12 cellular contexts compared by ENCODE assay signal in the genomic region with DNA sequence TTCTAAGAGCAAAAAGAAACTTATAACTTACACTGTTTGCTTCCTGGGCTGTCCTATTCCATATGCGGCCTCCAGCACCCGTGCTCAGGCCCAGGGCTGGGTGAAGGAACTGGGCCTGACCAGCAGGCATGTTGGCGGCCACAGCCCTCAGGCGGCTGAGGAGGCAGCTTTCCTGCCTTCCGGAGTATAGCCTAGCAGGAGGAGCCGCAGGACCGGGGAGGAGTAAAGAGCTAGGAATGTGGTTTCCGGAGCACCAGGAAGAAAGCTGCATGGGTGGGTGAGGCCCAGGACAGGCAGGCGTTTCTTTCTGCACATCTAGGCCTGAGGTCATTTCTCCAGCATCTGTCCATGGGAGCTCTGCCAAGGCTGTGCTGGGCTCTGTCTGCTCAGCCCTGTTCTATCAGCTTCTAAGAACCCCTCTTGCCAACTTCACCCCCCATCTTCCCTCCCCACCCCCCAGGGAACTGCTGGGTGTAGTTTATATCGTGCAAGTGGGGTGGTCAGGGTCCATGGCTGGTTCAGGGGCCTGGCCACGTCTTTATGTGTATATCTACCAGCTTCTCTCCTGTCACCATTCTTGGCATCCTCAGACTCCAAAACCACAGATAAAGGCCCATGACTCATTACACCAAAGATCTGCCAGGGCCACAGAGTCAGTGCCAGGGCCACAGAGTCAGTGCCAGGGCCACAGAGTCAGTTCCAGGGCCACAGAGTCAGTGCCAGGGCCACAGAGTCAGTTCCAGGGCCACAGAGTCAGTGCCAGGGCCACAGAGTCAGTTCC. TPM values are rescaled to one million over a fixed set of nuclear protein-coding genes. Genes with fewer than 3 reads are reported as not detected.
A peak's percentile ranks its signal among the peaks of the same experiment; 100 is the strongest.
DNase-seq lines count a peak whose midpoint lies in the region; ATAC-seq and TF ChIP-seq lines count a peak whose summit lies in the region.
"Had no signal": no experiment of that assay in that cellular context is flagged by ENCODE, and none has a peak within 500 bp of the region (broad histone marks: within the 10 kb centered on the region; RNA-seq: fewer than 3 reads in every experiment).

No MANE protein-coding gene starts in this region.

- TF ChIP-seq POLR2A in esophagus squamous epithelium (IDR thresholded peaks at IDR 0.05) (no peak), erythroblast (IDR thresholded peaks at IDR 0.05; ENCODE audit: low read length) (no peak)

- H3K27me3 ChIP-seq in AG04450 (ENCODE audit: control insufficient read depth, insufficient read depth, low read length), result no peaks in the 10 kb centered on the region
- no peaks in the 10 kb centered on the region for H3K27me3 ChIP-seq in PC-9 (ENCODE audit: insufficient read depth, low read depth)
- H3K27me3 ChIP-seq in esophagus squamous epithelium, result peaks cover 0 to 9% (median 0%) of the 10 kb centered on the region in 4 donors
- no peaks in the 10 kb centered on the region for H3K27me3 ChIP-seq in mucosa of stomach (ENCODE audit: control insufficient read depth, insufficient read depth, low read length)

- no peaks in the 10 kb centered on the region for H3K36me3 ChIP-seq in PC-9 (ENCODE audit: low read depth)
- no peaks in the 10 kb centered on the region for H3K36me3 ChIP-seq in esophagus squamous epithelium
- H3K36me3 ChIP-seq in mucosa of stomach (ENCODE audit: control insufficient read depth, insufficient read depth, low read length), result no peaks in the 10 kb centered on the region

- WGBS in esophagus squamous epithelium, 2 donors, result 22 to 34% methylated on average over 9 to 10 of the region's 11 CpGs

- H3K79me2 ChIP-seq in PC-9 (ENCODE audit: low read depth), result peaks cover 8% of the 10 kb centered on the region

- CTCF ChIA-PET in AG04450 (lab: Charles Lee) (interaction anchor here (0.9 to 1.4 kb wide), 4 partner anchors 15 to 534 kb away, joined by 3 to 6 read pairs (median 4); no protein-coding TSS in a partner anchor), PC-9 (lab: Charles Lee) (interaction anchor here (0.7 kb wide), 1 partner anchor 212 kb away, joined by 3 read pairs; no protein-coding TSS in a partner anchor)

- H3K9me3 ChIP-seq in AG04450 (ENCODE audit: control insufficient read depth, insufficient read depth, low read length), result no peaks in the 10 kb centered on the region; the same call in 1 of the 2 replicates
- no peaks in the 10 kb centered on the region for H3K9me3 ChIP-seq in PC-9 (ENCODE audit: insufficient read depth, low read depth)
- H3K9me3 ChIP-seq in esophagus squamous epithelium, result no peaks in the 10 kb centered on the region
- no peaks in the 10 kb centered on the region for H3K9me3 ChIP-seq in mucosa of stomach (ENCODE audit: control insufficient read depth, low read length)

- no peaks in the 10 kb centered on the region for H3K36me3 Mint-ChIP-seq in activated naive CD4-positive, alpha-beta T cell treated with anti-CD3 and anti-CD28 coated beads, Interleukin-2, amount 50 U/mL, for 72 hours
- H3K36me3 Mint-ChIP-seq: activated CD8-positive, alpha-beta memory T cell treated with anti-CD3 and anti-CD28 coated beads, Interleukin-2, amount 10 ng/mL, durations not matched to agents 7 days and 5 days; stimulated activated memory B cell treated with anti-CD40 and anti-IgM and Interleukin-4, amounts not matched to agents 10 μg/mL and 1 μg/mL and 100 μg/mL, for 72 hours had no signal

- DNase-seq in AG04450 (ENCODE audit: low read depth, low spot score) (peak; percentile 72), PC-9 (peak; percentile 86 to 91), esophagus squamous epithelium (lab: John Stamatoyannopoulos, UW) (no peak), erythroblast (lab: John Stamatoyannopoulos, UW) (no peak), NCI-H345 (lab: John Stamatoyannopoulos, UW) (no peak)
- no peak for DNase-seq in activated naive CD4-positive, alpha-beta T cell treated with anti-CD3 and anti-CD28 coated beads, Interleukin-2, amount 50 U/mL, for 72 hours (ENCODE audit: low spot score in 2 of 2)
- DNase-seq: activated CD8-positive, alpha-beta memory T cell treated with anti-CD3 and anti-CD28 coated beads, Interleukin-2, amount 10 ng/mL, durations not matched to agents 7 days and 5 days; NCI-H1417 treated with DMSO at 0.1 percent for 48 hours had no signal

- no peaks in the 10 kb centered on the region for H3K9me2 ChIP-seq in PC-9 (ENCODE audit: insufficient read depth)

- H3K9me3 Mint-ChIP-seq in activated naive CD4-positive, alpha-beta T cell treated with anti-CD3 and anti-CD28 coated beads, Interleukin-2, amount 50 U/mL, for 72 hours, result no peaks in the 10 kb centered on the region

- H3K4me1 ChIP-seq in PC-9 (replicated peaks; ENCODE audit: insufficient read depth) (peaks cover 26% of the 10 kb centered on the region), esophagus squamous epithelium (peaks cover 11 to 35% (median 11%) of the 10 kb centered on the region in 3 donors), mucosa of stomach (ENCODE audit: control insufficient read depth, insufficient read depth, low read length) (peaks cover 29% of the 10 kb centered on the region)

- POLR2A ChIA-PET in AG04450 (lab: Yijun Ruan, JAX), result interaction anchor here (0.6 kb wide), 1 partner anchor 81 kb away, joined by 8 read pairs; no protein-coding TSS in a partner anchor
- POLR2A ChIA-PET in PC-9 (lab: Charles Lee; ENCODE audit: unreplicated experiment), result interaction anchor here (0.7 to 0.9 kb wide), 5 partner anchors 17 to 396 kb away, joined by 3 to 7 read pairs (median 4); no protein-coding TSS in a partner anchor

- TF ChIP-seq CTCF in AG04450 (IDR thresholded peaks at IDR 0.05; ENCODE audit: low read depth, low read length) (0 out of 2 replicates have a peak, but pooled peaks have one; percentile 2), PC-9 (conservative IDR thresholded peaks at IDR 0.05) (no peak), esophagus squamous epithelium (IDR thresholded peaks at IDR 0.05) (no peak)

- peak overlapping the region; percentile 83 for H2AFZ ChIP-seq in PC-9

- no peak overlapping the region for H3K27ac Mint-ChIP-seq in activated naive CD4-positive, alpha-beta T cell treated with anti-CD3 and anti-CD28 coated beads, Interleukin-2, amount 50 U/mL, for 72 hours
- H3K27ac Mint-ChIP-seq: activated CD8-positive, alpha-beta memory T cell treated with anti-CD3 and anti-CD28 coated beads, Interleukin-2, amount 10 ng/mL, durations not matched to agents 7 days and 5 days; stimulated activated memory B cell treated with anti-CD40 and anti-IgM and Interleukin-4, amounts not matched to agents 10 μg/mL and 1 μg/mL and 100 μg/mL, for 72 hours had no signal

- H3K9ac ChIP-seq in mucosa of stomach (ENCODE audit: low read length), result peak overlapping the region; percentile 73

- no peak for ATAC-seq in GM21528 (IDR thresholded peaks at IDR 0.05; ENCODE audit: low FRiP score, unreplicated experiment)
- no peak for ATAC-seq in activated naive CD4-positive, alpha-beta T cell treated with anti-CD3 and anti-CD28 coated beads, Interleukin-2, amount 50 U/mL, for 72 hours
- ATAC-seq: activated CD8-positive, alpha-beta memory T cell treated with anti-CD3 and anti-CD28 coated beads, Interleukin-2, amount 10 ng/mL, durations not matched to agents 7 days and 5 days; stimulated activated memory B cell treated with anti-CD40 and anti-IgM and Interleukin-4, amounts not matched to agents 10 μg/mL and 1 μg/mL and 100 μg/mL, for 72 hours had no signal

- no peak overlapping the region; the same call in 1 of the 2 replicates for H3K4me3 ChIP-seq in AG04450 (ENCODE audit: low read depth, low read length)
- H3K4me3 ChIP-seq in PC-9, result peak overlapping the region; percentile 55
- H3K4me3 ChIP-seq in esophagus squamous epithelium, result no peak overlapping the region
- H3K4me3 ChIP-seq in mucosa of stomach (ENCODE audit: low read length), result no peak overlapping the region

- peaks cover 17% of the 10 kb centered on the region for H3F3A ChIP-seq in PC-9 (ENCODE audit: insufficient read depth, low read depth)

- no TSS peak for BruUV-seq in PC-9 (replicated peaks; lab: Mats Ljungman, UMichigan)

- no peaks in the 10 kb centered on the region for H4K20me1 ChIP-seq in PC-9 (ENCODE audit: insufficient read depth)

- intact Hi-C loops in PC-9 (cut with micrococcal nuclease; ENCODE audit: unreplicated experiment) (loop anchor here (1.0 kb wide), 1 partner anchor 27 kb away; a partner anchor contains a TSS), esophagus squamous epithelium (cut with DNase I) (no loop called here)

- H3K4me2 ChIP-seq in PC-9, result peak overlapping the region; percentile 89

- peak overlapping the region; percentile 40 for H3K27ac ChIP-seq in AG04450 (ENCODE audit: low read depth, low read length)
- H3K27ac ChIP-seq in PC-9, result peak overlapping the region; percentile 82
- peak overlapping the region; percentile 37 to 76 (median 66) for H3K27ac ChIP-seq in esophagus squamous epithelium

RNA-seq across cellular contexts. Expression of a gene that starts 7.8 kb away (rescaled TPM):
- polyA plus RNA-seq in AG04450 (2011; rRNA removed), result 4.5 and 4.8 TPM in 2 replicates
- 3.2 TPM in 2 replicates for polyA minus RNA-seq in AG04450 (2011; rRNA and poly(A)+ RNA removed)
- 13.3 and 15.7 TPM in 2 replicates for total RNA-seq in PC-9 (2021)
- 1 to 10 TPM in 1 of 4 donors, under 1 TPM in 3; 0.35 to 3.4 (median 0.54) TPM for total RNA-seq in esophagus squamous epithelium
- 1 to 10 TPM; 1.4 to 4.6 TPM for total RNA-seq in activated naive CD4-positive, alpha-beta T cell treated with anti-CD3 and anti-CD28 coated beads, Interleukin-2, amount 50 U/mL, for 72 hours

RNA-seq across cellular contexts. Expression of a gene that starts 16.1 kb away (rescaled TPM):
- polyA plus RNA-seq in AG04450 (2011; rRNA removed), result 0.05 and 0.06 TPM in 2 replicates
- 0.09 TPM in 1 of 2 replicates, not detected in the other for polyA minus RNA-seq in AG04450 (2011; rRNA and poly(A)+ RNA removed)
- 1.0 and 1.3 TPM in 2 replicates for total RNA-seq in PC-9 (2021)
- total RNA-seq in esophagus squamous epithelium, result 1 to 10 TPM in 2 of 4 donors, under 1 TPM in 2; 0.26 to 3.6 (median 0.91) TPM
- total RNA-seq in activated naive CD4-positive, alpha-beta T cell treated with anti-CD3 and anti-CD28 coated beads, Interleukin-2, amount 50 U/mL, for 72 hours, result under 1 TPM; 0.43 to 0.46 TPM

RNA-seq across cellular contexts. Expression of a gene that starts 27.5 kb away (rescaled TPM):
- polyA plus RNA-seq in AG04450 (2011; rRNA removed), result 7.3 and 7.5 TPM in 2 replicates
- polyA minus RNA-seq in AG04450 (2011; rRNA and poly(A)+ RNA removed), result 6.2 and 8.8 TPM in 2 replicates
- total RNA-seq in PC-9 (2021) (11.7 and 12.8 TPM in 2 replicates), esophagus squamous epithelium (1 to 10 TPM; 3.1 to 6.7 (median 5.6) TPM)
- 1 to 10 TPM; 3.0 to 5.0 TPM for total RNA-seq in activated naive CD4-positive, alpha-beta T cell treated with anti-CD3 and anti-CD28 coated beads, Interleukin-2, amount 50 U/mL, for 72 hours

RNA-seq across cellular contexts. Expression of a gene that starts 27.5 kb away (rescaled TPM):
- polyA plus RNA-seq in AG04450 (2011; rRNA removed), result 0.05 TPM in 2 replicates
- polyA minus RNA-seq in AG04450 (2011; rRNA and poly(A)+ RNA removed), result 0.17 TPM in 1 of 2 replicates, not detected in the other
- total RNA-seq in PC-9 (2021), result 1.1 and 1.8 TPM in 2 replicates
- not detected for total RNA-seq in esophagus squamous epithelium
- not detected for total RNA-seq in activated naive CD4-positive, alpha-beta T cell treated with anti-CD3 and anti-CD28 coated beads, Interleukin-2, amount 50 U/mL, for 72 hours
- total RNA-seq: A673; activated CD8-positive, alpha-beta memory T cell treated with anti-CD3 and anti-CD28 coated beads, Interleukin-2, amount 10 ng/mL, durations not matched to agents 7 days and 5 days had no signal

Comparison
In these comparisons a context has a peak if more than half of its experiments do, and no peak if none do; other contexts are left out.
1. DNase-seq: peak in AG04450 (single experiment) and PC-9 (2 of 2); none in esophagus squamous epithelium (single experiment), erythroblast (0 of 2), NCI-H345 (single experiment) and activated naive CD4-positive, alpha-beta T cell treated with anti-CD3 and anti-CD28 coated beads, Interleukin-2, amount 50 U/mL, for 72 hours (0 of 2).
2. Peak in every context shown above with its lines, with median percentiles within 50 percentile points of each other: H3K27ac ChIP-seq.